1 cellular context compared by ENCODE assay signal in the genomic region with DNA sequence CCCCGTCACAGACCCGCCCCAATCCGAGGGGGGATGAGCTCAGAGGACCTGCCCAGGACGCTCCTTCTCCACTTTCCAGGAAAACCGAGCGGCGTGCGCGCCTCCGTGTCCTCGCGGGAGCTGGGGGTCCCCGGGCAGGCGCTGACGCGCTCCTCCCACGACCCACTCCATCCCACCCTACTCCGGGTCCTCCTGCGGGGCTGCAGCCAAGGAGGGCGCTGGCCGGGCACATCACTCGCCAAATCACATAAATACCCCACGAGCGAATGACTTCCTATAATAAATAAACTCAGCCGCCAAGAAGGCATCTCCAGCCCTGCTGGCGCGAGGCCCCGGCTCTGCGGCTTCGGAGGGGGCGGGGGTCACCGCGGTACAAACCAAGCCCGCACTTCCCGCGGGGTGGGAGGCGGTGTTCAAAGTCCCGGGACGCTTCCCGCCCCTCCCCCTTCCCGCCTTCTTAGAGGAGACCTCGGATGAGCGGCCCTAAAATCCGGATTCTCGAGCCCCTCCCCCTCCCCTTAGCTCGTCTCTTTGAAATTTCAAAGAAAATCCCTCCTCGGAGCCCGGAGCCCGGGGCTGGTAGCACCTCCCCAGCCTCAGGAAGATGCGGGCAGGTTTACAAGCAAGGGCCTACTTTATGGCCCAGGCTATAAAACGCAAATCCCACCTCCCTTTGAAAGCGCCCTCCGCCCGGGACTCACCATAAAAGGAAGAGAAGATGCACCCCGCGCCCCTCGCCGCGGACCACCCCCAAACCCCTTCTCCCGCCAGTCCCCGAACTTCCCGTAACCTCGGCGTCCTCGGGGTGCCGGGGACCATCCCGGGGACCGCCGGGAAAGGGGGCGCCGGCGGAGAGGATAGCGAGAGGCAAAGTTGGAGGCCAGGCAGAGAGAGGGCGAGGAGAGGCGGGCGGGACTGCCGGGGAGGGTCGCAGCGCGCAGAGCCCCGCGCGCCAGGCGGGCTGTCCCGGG.
TF ChIP-seq lines count a peak whose summit lies in the region.

No MANE protein-coding gene starts in this region.

TF ChIP-seq in WTC11, 78 proteins besides CTCF, POLR2A, EP300 and RAD21 (continued from another document):
- TF ChIP-seq, protein P1, sequence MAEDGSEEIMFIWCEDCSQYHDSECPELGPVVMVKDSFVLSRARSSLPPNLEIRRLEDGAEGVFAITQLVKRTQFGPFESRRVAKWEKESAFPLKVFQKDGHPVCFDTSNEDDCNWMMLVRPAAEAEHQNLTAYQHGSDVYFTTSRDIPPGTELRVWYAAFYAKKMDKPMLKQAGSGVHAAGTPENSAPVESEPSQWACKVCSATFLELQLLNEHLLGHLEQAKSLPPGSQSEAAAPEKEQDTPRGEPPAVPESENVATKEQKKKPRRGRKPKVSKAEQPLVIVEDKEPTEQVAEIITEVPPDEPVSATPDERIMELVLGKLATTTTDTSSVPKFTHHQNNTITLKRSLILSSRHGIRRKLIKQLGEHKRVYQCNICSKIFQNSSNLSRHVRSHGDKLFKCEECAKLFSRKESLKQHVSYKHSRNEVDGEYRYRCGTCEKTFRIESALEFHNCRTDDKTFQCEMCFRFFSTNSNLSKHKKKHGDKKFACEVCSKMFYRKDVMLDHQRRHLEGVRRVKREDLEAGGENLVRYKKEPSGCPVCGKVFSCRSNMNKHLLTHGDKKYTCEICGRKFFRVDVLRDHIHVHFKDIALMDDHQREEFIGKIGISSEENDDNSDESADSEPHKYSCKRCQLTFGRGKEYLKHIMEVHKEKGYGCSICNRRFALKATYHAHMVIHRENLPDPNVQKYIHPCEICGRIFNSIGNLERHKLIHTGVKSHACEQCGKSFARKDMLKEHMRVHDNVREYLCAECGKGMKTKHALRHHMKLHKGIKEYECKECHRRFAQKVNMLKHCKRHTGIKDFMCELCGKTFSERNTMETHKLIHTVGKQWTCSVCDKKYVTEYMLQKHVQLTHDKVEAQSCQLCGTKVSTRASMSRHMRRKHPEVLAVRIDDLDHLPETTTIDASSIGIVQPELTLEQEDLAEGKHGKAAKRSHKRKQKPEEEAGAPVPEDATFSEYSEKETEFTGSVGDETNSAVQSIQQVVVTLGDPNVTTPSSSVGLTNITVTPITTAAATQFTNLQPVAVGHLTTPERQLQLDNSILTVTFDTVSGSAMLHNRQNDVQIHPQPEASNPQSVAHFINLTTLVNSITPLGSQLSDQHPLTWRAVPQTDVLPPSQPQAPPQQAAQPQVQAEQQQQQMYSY (CRISPR knock-in tag; IDR thresholded peaks at IDR 0.05): no peak
- no peak for TF ChIP-seq FOXP1 (CRISPR knock-in tag; IDR thresholded peaks at IDR 0.05; ENCODE audit: borderline replicate concordance)
- TF ChIP-seq ZNF671 (CRISPR knock-in tag; IDR thresholded peaks at IDR 0.05): no peak
- no peak for TF ChIP-seq FOXJ3 (CRISPR knock-in tag; IDR thresholded peaks at IDR 0.05; ENCODE audit: borderline replicate concordance)
TF ChIP-seq in WTC11: peak in this region for 0.
